In genomic region chr5:40171971-40172370, GRCh38 we compare ENCODE assay signal across 18 cellular contexts.
DNase-seq lines count a peak whose midpoint lies in the region; ATAC-seq and TF ChIP-seq lines count a peak whose summit lies in the region.
"Had no signal": no experiment of that assay in that cellular context is flagged by ENCODE, and none has a peak within 500 bp of the region (broad histone marks: within the 10 kb centered on the region; RNA-seq: fewer than 3 reads in every experiment).

No MANE protein-coding gene starts in this region.

- H3K23ac ChIP-seq in mesenchymal stem cell (ENCODE audit: low read length in 2 of 2) = no peak overlapping the region

- peak; percentile 62 for DNase-seq in DMS53 (lab: John Stamatoyannopoulos, UW)
- peak; percentile 3 for DNase-seq in NCI-H460 (ENCODE audit: extremely low read depth, low read depth)
- DNase-seq in epithelial cell of esophagus (ENCODE audit: low read depth) = peak; percentile 87
- peak; percentile 32 for DNase-seq in mesenchymal stem cell
- no peak for DNase-seq in progenitor cell of endocrine pancreas (ENCODE audit: low spot score, unreplicated experiment)
- no peak for DNase-seq in activated CD4-positive, alpha-beta T cell treated with anti-CD3 and anti-CD28 coated beads, Interleukin-2, amount 50 U/mL, for 48 hours
- DNase-seq in iPS-NIHi11 (ENCODE audit: low spot score) = no peak
- DNase-seq: activated CD8-positive, alpha-beta memory T cell treated with anti-CD3 and anti-CD28 coated beads, Interleukin-2, amount 10 ng/mL, durations not matched to agents 7 days and 5 days; activated effector memory CD4-positive, alpha-beta T cell treated with anti-CD3 and anti-CD28 coated beads, Interleukin-2, amount 50 U/mL, for 16 hours; BE2C; lower lobe of right lung; natural killer cell; NCI-H187 treated with DMSO at 0.1 percent for 48 hours; NCI-H748 treated with DMSO at 0.1 percent for 48 hours; RPMI8226 had no signal

- H3K9ac ChIP-seq in mesenchymal stem cell (ENCODE audit: low read length) = no peak overlapping the region

- H2BK12ac ChIP-seq in mesenchymal stem cell (ENCODE audit: low read length in 2 of 2) = no peak overlapping the region

- H3K4me2 ChIP-seq in mesenchymal stem cell (ENCODE audit: low read length, poor library complexity, severe bottlenecking) = no peak overlapping the region

- H3K27ac ChIP-seq in mesenchymal stem cell (ENCODE audit: low read length, poor library complexity, severe bottlenecking) = no peak overlapping the region
- H3K27ac ChIP-seq: ascending aorta, lower lobe of right lung had no signal

- H3K27ac Mint-ChIP-seq in progenitor cell of endocrine pancreas = no peak overlapping the region
- H3K27ac Mint-ChIP-seq: activated CD8-positive, alpha-beta memory T cell treated with anti-CD3 and anti-CD28 coated beads, Interleukin-2, amount 10 ng/mL, durations not matched to agents 7 days and 5 days; dendritic cell treated with granulocyte-macrophage colony-stimulating factor and Interleukin-4, amounts not matched to agents 40 ng/mL and 50 ng/mL, for 4 days; natural killer cell had no signal

- H3K14ac ChIP-seq in mesenchymal stem cell (ENCODE audit: low read length in 2 of 2) = no peak overlapping the region

- H2AK5ac ChIP-seq in mesenchymal stem cell (ENCODE audit: low read length, severe bottlenecking) = no peak overlapping the region

- H3K36me3 ChIP-seq in mesenchymal stem cell (ENCODE audit: control insufficient read depth in 1 of 2, insufficient read depth in 2 of 2, low read depth in 1 of 2, low read length in 2 of 2) = no peaks in the 10 kb centered on the region
- H3K36me3 ChIP-seq: ascending aorta, BE2C, lower lobe of right lung had no signal

- no peak for TF ChIP-seq CTCF in epithelial cell of esophagus (IDR thresholded peaks at IDR 0.05; ENCODE audit: insufficient read depth, low read depth, low read length, missing control alignments)
- no peak for TF ChIP-seq CTCF in progenitor cell of endocrine pancreas (IDR thresholded peaks at IDR 0.05; ENCODE audit: unreplicated experiment)

- no peak overlapping the region for H2BK120ac ChIP-seq in mesenchymal stem cell (ENCODE audit: low read depth, low read length)

- H3K4me3 ChIP-seq in epithelial cell of esophagus (ENCODE audit: low read length) (no peak overlapping the region), mesenchymal stem cell (ENCODE audit: insufficient read depth in 1 of 2, low read depth in 1 of 2, low read length in 2 of 2) (no peak overlapping the region)
- H3K4me3 ChIP-seq: ascending aorta, lower lobe of right lung had no signal

- H3K27me3 ChIP-seq in mesenchymal stem cell (ENCODE audit: control insufficient read depth in 1 of 2, insufficient read depth in 1 of 2, low read length in 2 of 2) = no peaks in the 10 kb centered on the region
- H3K27me3 ChIP-seq: ascending aorta, BE2C had no signal

- no peak overlapping the region for H4K91ac ChIP-seq in mesenchymal stem cell (ENCODE audit: low read length)

- no peaks in the 10 kb centered on the region for H3K27me3 Mint-ChIP-seq in progenitor cell of endocrine pancreas
- H3K27me3 Mint-ChIP-seq: activated CD8-positive, alpha-beta memory T cell treated with anti-CD3 and anti-CD28 coated beads, Interleukin-2, amount 10 ng/mL, durations not matched to agents 7 days and 5 days; dendritic cell treated with granulocyte-macrophage colony-stimulating factor and Interleukin-4, amounts not matched to agents 40 ng/mL and 50 ng/mL, for 4 days had no signal

- no peak overlapping the region for H3K18ac ChIP-seq in mesenchymal stem cell (ENCODE audit: low read depth in 1 of 2, low read length in 2 of 2)

- H2BK15ac ChIP-seq in mesenchymal stem cell (ENCODE audit: low read depth, poor library complexity, severe bottlenecking) = no peak overlapping the region

- H3K4me1 ChIP-seq in mesenchymal stem cell (ENCODE audit: control insufficient read depth, insufficient read depth, low read depth, low read length) = no peaks in the 10 kb centered on the region
- H3K4me1 ChIP-seq: ascending aorta, BE2C, lower lobe of right lung had no signal

- no peak overlapping the region for H2AFZ ChIP-seq in mesenchymal stem cell (ENCODE audit: low read depth, low read length)

- no peak overlapping the region for H4K8ac ChIP-seq in mesenchymal stem cell (ENCODE audit: low read length)

- H3K4me3 Mint-ChIP-seq in progenitor cell of endocrine pancreas (ENCODE audit: low read depth) = no peak overlapping the region
- H3K4me3 Mint-ChIP-seq: activated CD8-positive, alpha-beta memory T cell treated with anti-CD3 and anti-CD28 coated beads, Interleukin-2, amount 10 ng/mL, durations not matched to agents 7 days and 5 days; dendritic cell treated with granulocyte-macrophage colony-stimulating factor and Interleukin-4, amounts not matched to agents 40 ng/mL and 50 ng/mL, for 4 days; natural killer cell had no signal

- H3K4me1 Mint-ChIP-seq in progenitor cell of endocrine pancreas (ENCODE audit: low read depth) = no peaks in the 10 kb centered on the region
- H3K4me1 Mint-ChIP-seq: activated CD8-positive, alpha-beta memory T cell treated with anti-CD3 and anti-CD28 coated beads, Interleukin-2, amount 10 ng/mL, durations not matched to agents 7 days and 5 days; natural killer cell had no signal

- peaks cover 44% of the 10 kb centered on the region for H3K9me3 Mint-ChIP-seq in progenitor cell of endocrine pancreas (ENCODE audit: low read depth)

- no CpG with 5 or more reads among the region's 2 CpGs for WGBS in mesenchymal stem cell

- H3K79me1 ChIP-seq in mesenchymal stem cell (replicated peaks; ENCODE audit: low read length, poor library complexity, severe bottlenecking) = no peaks in the 10 kb centered on the region

- H3K9me3 ChIP-seq in mesenchymal stem cell (ENCODE audit: control insufficient read depth, low read length) = peaks cover 15% of the 10 kb centered on the region
- H3K9me3 ChIP-seq: BE2C had no signal

- no peak for ATAC-seq in GM21423 (IDR thresholded peaks at IDR 0.05; ENCODE audit: unreplicated experiment)
- ATAC-seq: activated CD8-positive, alpha-beta memory T cell treated with anti-CD3 and anti-CD28 coated beads, Interleukin-2, amount 10 ng/mL, durations not matched to agents 7 days and 5 days; lower lobe of right lung; natural killer cell had no signal

- H2BK5ac ChIP-seq in mesenchymal stem cell (ENCODE audit: low read depth, low read length, poor library complexity, severe bottlenecking) = no peak overlapping the region

- no peak overlapping the region for H3K4ac ChIP-seq in mesenchymal stem cell (ENCODE audit: low read depth in 1 of 2, low read length in 2 of 2)

- no peaks in the 10 kb centered on the region for H3K36me3 Mint-ChIP-seq in progenitor cell of endocrine pancreas (ENCODE audit: insufficient read depth)

Comparison
In these comparisons a context has a peak if more than half of its experiments do, and no peak if none do; other contexts are left out.
1. DNase-seq: peak in DMS53 (single experiment), NCI-H460 (single experiment), epithelial cell of esophagus (single experiment) and mesenchymal stem cell (single experiment); none in progenitor cell of endocrine pancreas (single experiment), activated CD4-positive, alpha-beta T cell treated with anti-CD3 and anti-CD28 coated beads, Interleukin-2, amount 50 U/mL, for 48 hours (0 of 2) and iPS-NIHi11 (single experiment).